ENCODE assay signal across 18 cellular contexts in the genomic region with DNA sequence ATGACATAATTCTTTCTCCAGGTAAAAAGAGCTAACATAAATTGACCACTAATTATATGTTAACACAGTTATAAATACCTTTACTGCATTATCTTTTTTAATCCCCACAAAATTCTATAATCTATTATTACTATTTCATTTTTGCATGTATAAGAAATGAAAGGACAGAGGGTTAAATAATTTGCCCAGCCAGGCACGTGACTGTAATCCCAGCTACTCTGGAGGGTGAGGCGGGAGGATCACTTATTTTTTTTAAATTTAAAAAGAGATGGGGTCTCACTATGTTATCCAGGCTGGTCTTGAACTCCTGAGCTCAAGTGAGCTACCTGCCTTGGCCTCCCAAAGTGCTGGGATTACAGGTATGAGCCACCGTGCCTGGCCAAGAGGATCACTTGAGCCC.
"Had no signal": no experiment of that assay in that cellular context is flagged by ENCODE, and none has a peak within 500 bp of the region (broad histone marks: within the 10 kb centered on the region; RNA-seq: fewer than 3 reads in every experiment).

No MANE protein-coding gene starts in this region.

- H3K4me3 Mint-ChIP-seq: memory B cell, naive B cell, type B pancreatic cell had no signal

- DNase-seq: effector memory CD4-positive, alpha-beta T cell; gastrocnemius medialis; heart right ventricle; islet precursor cell; left lung; lower lobe of right lung; naive B cell; ovary; right cardiac atrium; stimulated activated CD4-positive, alpha-beta T cell treated with anti-CD3 and anti-CD28 coated beads, Interleukin-2, amount 100 ng/mL, for 48 hours; stimulated activated naive CD4-positive, alpha-beta T cell treated with Interleukin-2 at 50 U/mL for 16 hours had no signal

- H3K9me3 ChIP-seq: gastrocnemius medialis, heart right ventricle, left lung, lower lobe of right lung, neutrophil, ovary had no signal

- H3K36me3 ChIP-seq: gastrocnemius medialis, heart right ventricle, left lung, lower lobe of right lung, ovary had no signal

- H3K4me3 ChIP-seq: gastrocnemius medialis, heart right ventricle, left lung, lower lobe of right lung, ovary, smooth muscle cell had no signal

- H3K36me3 Mint-ChIP-seq: memory B cell had no signal

- H3K27ac ChIP-seq: gastrocnemius medialis, lower lobe of right lung, neutrophil had no signal

- FAIRE-seq: endometrium, urothelium cell line had no signal

- H3K27me3 Mint-ChIP-seq: memory B cell, naive B cell, type B pancreatic cell had no signal

- H3K27me3 ChIP-seq: gastrocnemius medialis, heart right ventricle, left lung, neutrophil, ovary had no signal

- ATAC-seq: esophagus mucosa, gastrocnemius medialis, heart right ventricle, left lung, lower lobe of right lung, right cardiac atrium had no signal

- H3K4me1 ChIP-seq: left lung, lower lobe of right lung had no signal

- H3K27ac Mint-ChIP-seq: memory B cell, type B pancreatic cell had no signal

- H3K9me3 Mint-ChIP-seq: memory B cell, naive B cell had no signal
